In the genomic region with DNA sequence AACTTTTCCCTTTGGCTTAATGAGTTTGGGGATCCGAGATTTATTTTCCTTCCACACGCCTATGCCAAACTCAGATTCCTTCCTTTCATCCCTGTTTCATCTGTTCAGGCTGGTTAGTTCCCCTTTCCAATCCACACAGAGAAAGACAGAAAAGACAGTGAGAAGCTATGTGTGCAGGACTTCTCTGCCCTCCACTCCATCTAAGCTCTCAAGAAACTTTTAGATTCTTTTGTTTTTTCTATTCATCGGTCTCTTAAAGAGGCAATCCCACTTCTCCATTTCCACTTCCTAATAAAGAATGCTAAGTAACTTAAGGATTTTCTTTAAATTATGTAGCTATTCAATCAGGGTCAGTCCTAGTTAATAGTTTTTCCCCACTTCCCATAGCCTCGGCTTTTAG, we compare ENCODE assay signal across 9 cellular contexts. TPM values are rescaled to one million over a fixed set of nuclear protein-coding genes. Genes with fewer than 3 reads are reported as not detected.
DNase-seq lines count a peak whose midpoint lies in the region; ATAC-seq, FAIRE-seq and TF ChIP-seq lines count a peak whose summit lies in the region.
"Had no signal": no experiment of that assay in that cellular context is flagged by ENCODE, and none has a peak within 500 bp of the region (broad histone marks: within the 10 kb centered on the region; RNA-seq: fewer than 3 reads in every experiment).

No MANE protein-coding gene starts in this region.

- peaks cover 25% of the 10 kb centered on the region for H3K36me3 Mint-ChIP-seq in activated naive CD4-positive, alpha-beta T cell treated with anti-CD3 and anti-CD28 coated beads for 36 hours (ENCODE audit: low read depth)
- H3K36me3 Mint-ChIP-seq in activated naive CD8-positive, alpha-beta T cell treated with anti-CD3 and anti-CD28 coated beads, Interleukin-2, amount 50 U/mL, for 24 hours (ENCODE audit: low read depth): peaks cover 37% of the 10 kb centered on the region

- CTCF ChIA-PET in activated naive CD4-positive, alpha-beta T cell treated with anti-CD3 and anti-CD28 coated beads for 36 hours (lab: Charles Lee): interaction anchor here (0.5 to 2.2 kb wide), 7 partner anchors 9 to 142 kb away, joined by 3 to 13 read pairs (median 5); a partner anchor contains a TSS
- CTCF ChIA-PET in HepG2 (lab: Yijun Ruan, JAX; ENCODE audit: low intra/inter-chr PET ratio, low total read pairs): no interaction called here

- peak overlapping the region; percentile 93 for H3K4me3 Mint-ChIP-seq in activated naive CD4-positive, alpha-beta T cell treated with anti-CD3 and anti-CD28 coated beads for 36 hours
- peak overlapping the region; percentile 94 for H3K4me3 Mint-ChIP-seq in activated naive CD8-positive, alpha-beta T cell treated with anti-CD3 and anti-CD28 coated beads, Interleukin-2, amount 50 U/mL, for 24 hours

- peaks cover 95% of the 10 kb centered on the region for H3K79me2 ChIP-seq in HepG2 (ENCODE audit: insufficient read depth, low read length)

- TF ChIP-seq POLR2A in HepG2 (IDR thresholded peaks at IDR 0.05; ENCODE audit: insufficient read depth in 1 of 2, low read depth in 2 of 2, low read length in 2 of 2): no peak
- TF ChIP-seq POLR2A in tibial nerve (IDR thresholded peaks at IDR 0.05): no peak

- BruUV-seq in HepG2 (replicated peaks; lab: Mats Ljungman, UMichigan): no TSS peak

- H3K4me1 Mint-ChIP-seq in activated naive CD4-positive, alpha-beta T cell treated with anti-CD3 and anti-CD28 coated beads for 36 hours (ENCODE audit: low read depth): peaks cover 37% of the 10 kb centered on the region
- H3K4me1 Mint-ChIP-seq in activated naive CD8-positive, alpha-beta T cell treated with anti-CD3 and anti-CD28 coated beads, Interleukin-2, amount 50 U/mL, for 24 hours: peaks cover 61% of the 10 kb centered on the region

- TF ChIP-seq EP300 in HepG2 (IDR thresholded peaks at IDR 0.05; ENCODE audit: low read depth in 2 of 2, low read length in 2 of 2) (no peak), HepG2 (CRISPR knock-in tag; IDR thresholded peaks at IDR 0.05; ENCODE audit: borderline replicate concordance) (no peak), tibial nerve (IDR thresholded peaks at IDR 0.05) (no peak)

- TF ChIP-seq RAD21 in HepG2 (CRISPR knock-in tag; IDR thresholded peaks at IDR 0.05): no peak

- no peak for FAIRE-seq in HepG2 (lab: Jason Lieb, UNC)
- FAIRE-seq: G401.6 had no signal

- in situ Hi-C loops in HepG2 (cut with HindIII; ENCODE audit: extremely low pct_ligation_motif_present, low pct_unique_long_range_greater_than_20kb): no loop called here

- peak overlapping the region; percentile 94 for H3K4me2 ChIP-seq in HepG2 (ENCODE audit: low read depth, low read length)

- peak overlapping the region; percentile 88 for H3K27ac ChIP-seq in HepG2 (ENCODE audit: extremely low read length, insufficient read depth, low read length)
- H3K27ac ChIP-seq in tibial nerve: peak overlapping the region; percentile 87 to 98 (median 92)

- peaks cover 32% of the 10 kb centered on the region for H4K20me1 ChIP-seq in HepG2 (ENCODE audit: insufficient read depth, low read length)

- no peak for ATAC-seq in activated naive CD8-positive, alpha-beta T cell treated with anti-CD3 and anti-CD28 coated beads, Interleukin-2, amount 50 U/mL, for 24 hours
- ATAC-seq in HepG2 (no peak), HG02884 (IDR thresholded peaks at IDR 0.05; ENCODE audit: unreplicated experiment) (no peak), HG03045 (IDR thresholded peaks at IDR 0.05; ENCODE audit: unreplicated experiment) (no peak)

- H3K36me3 ChIP-seq in HepG2 (replicated peaks in 1 of 2; ENCODE audit: control insufficient read depth in 1 of 2, insufficient read depth in 2 of 2, low read length in 2 of 2) (peaks cover 0 to 9% of the 10 kb centered on the region in 2 experiments; a peak in 2 of 5 replicates), tibial nerve (peaks cover 0 to 6% (median 0%) of the 10 kb centered on the region in 3 donors)

- H3K4me1 ChIP-seq in HepG2 (ENCODE audit: insufficient read depth, low read length) (peaks cover 81% of the 10 kb centered on the region), tibial nerve (peaks cover 0 to 81% (median 31%) of the 10 kb centered on the region in 4 donors)

- TF ChIP-seq CTCF in HepG2 (CRISPR knock-in tag; IDR thresholded peaks at IDR 0.05): no peak
- no peak for TF ChIP-seq CTCF in tibial nerve (IDR thresholded peaks at IDR 0.05)

- H3K27me3 ChIP-seq in HepG2 (ENCODE audit: control insufficient read depth in 1 of 2, insufficient read depth in 2 of 2, low read length in 2 of 2) (no peaks in the 10 kb centered on the region; a peak in 1 of 5 replicates), tibial nerve (no peaks in the 10 kb centered on the region)

- POLR2A ChIA-PET in HepG2 (lab: Yijun Ruan, JAX): interaction anchor here (0.8 to 3.9 kb wide), 9 partner anchors 9 to 311 kb away, joined by 3 to 79 read pairs (median 3); a partner anchor contains a TSS

- no peaks in the 10 kb centered on the region for H3K27me3 Mint-ChIP-seq in activated naive CD4-positive, alpha-beta T cell treated with anti-CD3 and anti-CD28 coated beads for 36 hours (ENCODE audit: low read depth)
- peaks cover 2% of the 10 kb centered on the region for H3K27me3 Mint-ChIP-seq in activated naive CD8-positive, alpha-beta T cell treated with anti-CD3 and anti-CD28 coated beads, Interleukin-2, amount 50 U/mL, for 24 hours

- H3K27ac Mint-ChIP-seq in activated naive CD4-positive, alpha-beta T cell treated with anti-CD3 and anti-CD28 coated beads for 36 hours: peak overlapping the region; percentile 93
- H3K27ac Mint-ChIP-seq in activated naive CD8-positive, alpha-beta T cell treated with anti-CD3 and anti-CD28 coated beads, Interleukin-2, amount 50 U/mL, for 24 hours: no peak overlapping the region

- no peak overlapping the region for H2AFZ ChIP-seq in HepG2 (ENCODE audit: low read length)

- peak overlapping the region; percentile 66 to 86 (median 70) for H3K4me3 ChIP-seq in HepG2 (replicated peaks in 1 of 3; ENCODE audit: insufficient read depth in 1 of 3, low read depth in 2 of 3, low read length in 3 of 3)
- peak overlapping the region; percentile 47 to 86 (median 74) for H3K4me3 ChIP-seq in tibial nerve

- H3K9me3 ChIP-seq in HepG2 (ENCODE audit: low read length): no peaks in the 10 kb centered on the region
- H3K9me3 ChIP-seq in tibial nerve: no peaks in the 10 kb centered on the region

- no peaks in the 10 kb centered on the region for H3K9me3 Mint-ChIP-seq in activated naive CD4-positive, alpha-beta T cell treated with anti-CD3 and anti-CD28 coated beads for 36 hours
- no peaks in the 10 kb centered on the region for H3K9me3 Mint-ChIP-seq in activated naive CD8-positive, alpha-beta T cell treated with anti-CD3 and anti-CD28 coated beads, Interleukin-2, amount 50 U/mL, for 24 hours

- WGBS in HepG2 (ENCODE audit: low lambda C conversion rate): 7% methylated on average over 4 of the region's 4 CpGs
- 2 to 3% methylated on average over 4 of the region's 4 CpGs for WGBS in tibial nerve, 2 donors

- peak overlapping the region; percentile 86 for H3K9ac ChIP-seq in HepG2 (ENCODE audit: insufficient read depth, low read depth, low read length)

- DNase-seq in activated naive CD4-positive, alpha-beta T cell treated with anti-CD3 and anti-CD28 coated beads for 36 hours: no peak
- DNase-seq in activated naive CD4-positive, alpha-beta T cell (lab: John Stamatoyannopoulos, UW): no peak
- no peak for DNase-seq in activated naive CD8-positive, alpha-beta T cell treated with anti-CD3 and anti-CD28 coated beads, Interleukin-2, amount 50 U/mL, for 24 hours
- DNase-seq in HepG2 (ENCODE audit: low spot score) (no peak), tibial nerve (ENCODE audit: low spot score in 2 of 2) (no peak), hypothalamus (lab: John Stamatoyannopoulos, UW) (no peak)

- intact Hi-C loops in activated naive CD4-positive, alpha-beta T cell treated with anti-CD3 and anti-CD28 coated beads for 36 hours (cut with micrococcal nuclease): loop anchor here (1.0 kb wide), 2 partner anchors 28 to 232 kb away; no protein-coding TSS in a partner anchor
- intact Hi-C loops in HepG2 (cut with micrococcal nuclease; ENCODE audit: unreplicated experiment): no loop called here

RNA-seq across cellular contexts. Expression of a gene that starts 11.2 kb away (rescaled TPM):
- 1 to 10 TPM in 1 of 2 experiments, under 1 TPM in 1; 0.69 to 1.2 TPM for total RNA-seq in activated naive CD4-positive, alpha-beta T cell treated with anti-CD3 and anti-CD28 coated beads for 36 hours
- total RNA-seq in HepG2 (2016; rRNA removed; fragmentation: Illumina TruSeq; extraction: Trizol) (11.6 and 23.1 TPM in 2 replicates), tibial nerve (10 to 100 TPM; 26.8 to 62.5 (median 27.7) TPM)
- total RNA-seq in HepG2 (2016; cell fraction: cytosol; rRNA removed; fragmentation: Illumina TruSeq; extraction: Trizol; ENCODE audit: low read depth): 3.4 and 5.7 TPM in 2 replicates
- 12.0 and 21.2 TPM in 2 replicates for total RNA-seq in HepG2 (2016; cell fraction: insoluble cytoplasmic fraction; rRNA removed; fragmentation: Illumina TruSeq; extraction: Trizol)
- 3.1 and 3.8 TPM in 2 replicates for total RNA-seq in HepG2 (2016; cell fraction: membrane; rRNA removed; fragmentation: Illumina TruSeq; extraction: Trizol)
- 34.4 and 38.7 TPM in 2 replicates for total RNA-seq in HepG2 (2016; cell fraction: nucleus; rRNA removed; fragmentation: Illumina TruSeq; extraction: Trizol)
- 28.6 and 35.6 TPM in 2 replicates for polyA plus RNA-seq in HepG2 (2011; rRNA removed)
- polyA plus RNA-seq in HepG2 (2011; cell fraction: cytosol; rRNA removed): 8.2 and 21.3 TPM in 2 replicates
- 37.8 and 49.4 TPM in 2 replicates for polyA plus RNA-seq in HepG2 (2011; cell fraction: nucleus; rRNA removed)
- polyA plus RNA-seq in HepG2 (2012): 22.3 and 27.3 TPM in 2 replicates
- polyA plus RNA-seq in HepG2 (2016; cell fraction: cytosol; fragmentation: Illumina TruSeq; extraction: Trizol; ENCODE audit: low read depth): 0.44 and 0.49 TPM in 2 replicates
- polyA plus RNA-seq in HepG2 (2016; cell fraction: insoluble cytoplasmic fraction; fragmentation: Illumina TruSeq; extraction: Trizol; ENCODE audit: low read depth): 3.9 and 4.0 TPM in 2 replicates
- polyA plus RNA-seq in HepG2 (2016; cell fraction: membrane; fragmentation: Illumina TruSeq; extraction: Trizol; ENCODE audit: low read depth): 0.74 and 0.87 TPM in 2 replicates
- 16.4 and 19.4 TPM in 2 replicates for polyA plus RNA-seq in HepG2 (2016; cell fraction: nucleus; fragmentation: Illumina TruSeq; extraction: Trizol; ENCODE audit: insufficient read depth, low read depth)
- 58.0 and 60.0 TPM in 2 replicates for polyA minus RNA-seq in HepG2 (2011; rRNA and poly(A)+ RNA removed; ENCODE audit: low replicate concordance)
- 32.8 and 74.9 TPM in 2 replicates for polyA minus RNA-seq in HepG2 (2011; cell fraction: cytosol; rRNA and poly(A)+ RNA removed)
- polyA minus RNA-seq in HepG2 (2011; cell fraction: nucleus; rRNA and poly(A)+ RNA removed): 121 and 200 TPM in 2 replicates

RNA-seq across cellular contexts. Expression of a gene that starts 11.2 kb away (rescaled TPM):
- 10 to 100 TPM; 11.4 to 12.8 TPM for total RNA-seq in activated naive CD4-positive, alpha-beta T cell treated with anti-CD3 and anti-CD28 coated beads for 36 hours
- total RNA-seq in HepG2 (2016; rRNA removed; fragmentation: Illumina TruSeq; extraction: Trizol): 19.0 and 19.5 TPM in 2 replicates
- total RNA-seq in HepG2 (2016; cell fraction: cytosol; rRNA removed; fragmentation: Illumina TruSeq; extraction: Trizol; ENCODE audit: low read depth): 3.8 and 4.6 TPM in 2 replicates
- 18.5 and 21.4 TPM in 2 replicates for total RNA-seq in HepG2 (2016; cell fraction: insoluble cytoplasmic fraction; rRNA removed; fragmentation: Illumina TruSeq; extraction: Trizol)
- 8.8 and 9.7 TPM in 2 replicates for total RNA-seq in HepG2 (2016; cell fraction: membrane; rRNA removed; fragmentation: Illumina TruSeq; extraction: Trizol)
- 14.0 and 15.7 TPM in 2 replicates for total RNA-seq in HepG2 (2016; cell fraction: nucleus; rRNA removed; fragmentation: Illumina TruSeq; extraction: Trizol)
- 22.7 and 23.9 TPM in 2 replicates for polyA plus RNA-seq in HepG2 (2011; rRNA removed)
- 17.8 and 20.4 TPM in 2 replicates for polyA plus RNA-seq in HepG2 (2011; cell fraction: cytosol; rRNA removed)
- 15.6 and 17.4 TPM in 2 replicates for polyA plus RNA-seq in HepG2 (2011; cell fraction: nucleus; rRNA removed)
- polyA plus RNA-seq in HepG2 (2012): 15.8 and 20.8 TPM in 2 replicates
- polyA plus RNA-seq in HepG2 (2016; cell fraction: cytosol; fragmentation: Illumina TruSeq; extraction: Trizol; ENCODE audit: low read depth): 3.3 TPM in 2 replicates
- polyA plus RNA-seq in HepG2 (2016; cell fraction: insoluble cytoplasmic fraction; fragmentation: Illumina TruSeq; extraction: Trizol; ENCODE audit: low read depth): 19.1 and 19.8 TPM in 2 replicates
- polyA plus RNA-seq in HepG2 (2016; cell fraction: membrane; fragmentation: Illumina TruSeq; extraction: Trizol; ENCODE audit: low read depth): 3.8 and 5.3 TPM in 2 replicates
- 17.1 and 20.3 TPM in 2 replicates for polyA plus RNA-seq in HepG2 (2016; cell fraction: nucleus; fragmentation: Illumina TruSeq; extraction: Trizol; ENCODE audit: insufficient read depth, low read depth)
- polyA minus RNA-seq in HepG2 (2011; rRNA and poly(A)+ RNA removed; ENCODE audit: low replicate concordance): 30.8 and 31.8 TPM in 2 replicates
- polyA minus RNA-seq in HepG2 (2011; cell fraction: cytosol; rRNA and poly(A)+ RNA removed): 14.2 and 15.1 TPM in 2 replicates
- 40.3 and 47.0 TPM in 2 replicates for polyA minus RNA-seq in HepG2 (2011; cell fraction: nucleus; rRNA and poly(A)+ RNA removed)
- 10 to 100 TPM in 3 of 4 donors, 1 to 10 TPM in 1; 8.4 to 17.8 (median 16.6) TPM for total RNA-seq in tibial nerve
